Comparison of ENCODE assay signal across 19 cellular contexts in the genomic region with DNA sequence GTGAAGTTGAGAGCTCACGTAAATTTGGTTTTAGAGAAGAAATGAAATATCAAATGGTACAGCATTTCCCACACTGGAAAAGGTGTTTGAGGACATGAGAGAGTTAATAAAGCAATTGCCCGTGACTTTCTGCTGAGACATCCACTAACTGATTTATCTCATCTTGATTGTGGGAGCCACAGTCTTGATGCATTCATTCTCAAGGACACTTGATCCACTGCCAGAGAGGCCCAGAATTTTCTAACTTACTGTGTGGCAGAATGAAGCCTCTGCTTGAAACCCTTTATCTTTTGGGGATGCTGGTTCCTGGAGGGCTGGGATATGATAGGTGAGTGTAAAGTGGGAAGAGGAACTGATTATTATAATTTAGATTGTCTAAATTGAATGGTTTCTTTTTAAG. TPM values are rescaled to one million over a fixed set of nuclear protein-coding genes. Genes with fewer than 3 reads are reported as not detected.
DNase-seq lines count a peak whose midpoint lies in the region; TF ChIP-seq lines count a peak whose summit lies in the region.
"Had no signal": no experiment of that assay in that cellular context is flagged by ENCODE, and none has a peak within 500 bp of the region (broad histone marks: within the 10 kb centered on the region; RNA-seq: fewer than 3 reads in every experiment).

A gene with protein sequence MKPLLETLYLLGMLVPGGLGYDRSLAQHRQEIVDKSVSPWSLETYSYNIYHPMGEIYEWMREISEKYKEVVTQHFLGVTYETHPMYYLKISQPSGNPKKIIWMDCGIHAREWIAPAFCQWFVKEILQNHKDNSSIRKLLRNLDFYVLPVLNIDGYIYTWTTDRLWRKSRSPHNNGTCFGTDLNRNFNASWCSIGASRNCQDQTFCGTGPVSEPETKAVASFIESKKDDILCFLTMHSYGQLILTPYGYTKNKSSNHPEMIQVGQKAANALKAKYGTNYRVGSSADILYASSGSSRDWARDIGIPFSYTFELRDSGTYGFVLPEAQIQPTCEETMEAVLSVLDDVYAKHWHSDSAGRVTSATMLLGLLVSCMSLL (plus strand): TSS at position 179 of the 400 bp plus-strand sequence. CDS start 82 bp downstream, at position 261.

- peaks cover 0 to 15% (median 0%) of the 10 kb centered on the region in 4 donors for H3K4me1 ChIP-seq in Peyer's patch
- H3K4me1 ChIP-seq: HAP-1 had no signal

- no peaks in the 10 kb centered on the region for H3K36me3 Mint-ChIP-seq in dendritic cell treated with granulocyte-macrophage colony-stimulating factor and Interleukin-4, amounts not matched to agents 40 ng/mL and 50 ng/mL, for 4 days (ENCODE audit: low read depth)
- peaks cover 3% of the 10 kb centered on the region for H3K36me3 Mint-ChIP-seq in neural crest cell (ENCODE audit: low read depth)
- H3K36me3 Mint-ChIP-seq: CD4-positive, alpha-beta memory T cell had no signal

- H3K27ac ChIP-seq in Peyer's patch, result peak within 1 kb of the TSS in 3 of 4 donors; percentile 1 to 61 (median 59)

- H3K4me3 ChIP-seq in Peyer's patch, result peak within 1 kb of the TSS in 2 of 4 donors; percentile 28 to 39
- H3K4me3 ChIP-seq: GM12878, HAP-1 had no signal

- DNase-seq in Peyer's patch (peak in 1 of 3 donors; percentile 60), neural crest cell (ENCODE audit: low read depth, low spot score) (no peak), NCI-H774 (lab: John Stamatoyannopoulos, UW) (no peak), hippocampal formation (lab: John Stamatoyannopoulos, UW) (no peak), SKM-1 treated with dmso at 0.1 percent for 144 hours (lab: John Stamatoyannopoulos, UW; ENCODE audit: unreplicated experiment) (no peak)
- DNase-seq: C1 segment of cervical spinal cord; Calu3; CD4-positive, alpha-beta memory T cell; COR-L47; DMS53; EL; GDM1; GOT3; HFFc6 had no signal

- no peaks in the 10 kb centered on the region for H3K9me3 ChIP-seq in Peyer's patch
- H3K9me3 ChIP-seq: HAP-1 had no signal

- intact Hi-C loops in dendritic cell treated with granulocyte-macrophage colony-stimulating factor and Interleukin-4, amounts not matched to agents 40 ng/mL and 50 ng/mL, for 4 days (cut with micrococcal nuclease), result no loop called here

- peak; percentile 43 to 72 for TF ChIP-seq POLR2A in Peyer's patch (IDR thresholded peaks at IDR 0.05)

- H3K4me1 Mint-ChIP-seq in dendritic cell treated with granulocyte-macrophage colony-stimulating factor and Interleukin-4, amounts not matched to agents 40 ng/mL and 50 ng/mL, for 4 days (ENCODE audit: low read depth), result peaks cover 24% of the 10 kb centered on the region
- no peaks in the 10 kb centered on the region for H3K4me1 Mint-ChIP-seq in neural crest cell
- H3K4me1 Mint-ChIP-seq: CD4-positive, alpha-beta memory T cell had no signal

- H3K27me3 ChIP-seq in Peyer's patch, result no peaks in the 10 kb centered on the region

- no peaks in the 10 kb centered on the region for H3K36me3 ChIP-seq in Peyer's patch
- H3K36me3 ChIP-seq: HAP-1 had no signal

- no peaks in the 10 kb centered on the region for H3K27me3 Mint-ChIP-seq in dendritic cell treated with granulocyte-macrophage colony-stimulating factor and Interleukin-4, amounts not matched to agents 40 ng/mL and 50 ng/mL, for 4 days
- H3K27me3 Mint-ChIP-seq in neural crest cell (ENCODE audit: low read depth), result peaks cover 3% of the 10 kb centered on the region
- H3K27me3 Mint-ChIP-seq: CD4-positive, alpha-beta memory T cell had no signal

- no peak within 1 kb of the TSS for H3K4me3 Mint-ChIP-seq in dendritic cell treated with granulocyte-macrophage colony-stimulating factor and Interleukin-4, amounts not matched to agents 40 ng/mL and 50 ng/mL, for 4 days
- H3K4me3 Mint-ChIP-seq in neural crest cell, result no peak within 1 kb of the TSS
- H3K4me3 Mint-ChIP-seq: CD4-positive, alpha-beta memory T cell; HFFc6 had no signal

- H3K27ac Mint-ChIP-seq in dendritic cell treated with granulocyte-macrophage colony-stimulating factor and Interleukin-4, amounts not matched to agents 40 ng/mL and 50 ng/mL, for 4 days, result peak within 1 kb of the TSS; percentile 39
- peak within 1 kb of the TSS; percentile 12 for H3K27ac Mint-ChIP-seq in neural crest cell (ENCODE audit: unreplicated experiment)
- H3K27ac Mint-ChIP-seq: CD4-positive, alpha-beta memory T cell; HFFc6 had no signal

- H3K9me3 Mint-ChIP-seq in dendritic cell treated with granulocyte-macrophage colony-stimulating factor and Interleukin-4, amounts not matched to agents 40 ng/mL and 50 ng/mL, for 4 days, result peaks cover 7% of the 10 kb centered on the region
- H3K9me3 Mint-ChIP-seq in neural crest cell, result peaks cover 5% of the 10 kb centered on the region
- H3K9me3 Mint-ChIP-seq: HFFc6 had no signal

- no peak for TF ChIP-seq CTCF in Peyer's patch (IDR thresholded peaks at IDR 0.05)
- no peak for TF ChIP-seq CTCF in neural crest cell (conservative IDR thresholded peaks at IDR 0.05)

RNA-seq across cellular contexts. Expression of the gene that starts here (rescaled TPM):
- 100 to 1,000 TPM in 3 of 4 donors, not detected in 1; 208 to 585 (median 234) TPM for total RNA-seq in Peyer's patch
- 0.25 and 0.47 TPM in 2 replicates for total RNA-seq in neural crest cell
- total RNA-seq: A172; A673; CD4-positive, alpha-beta memory T cell; GM12878; HFFc6 had no signal
